Comparison of ENCODE assay signal across 1 cellular context in genomic region chr14:77222546-77223225, GRCh38.
TF ChIP-seq lines count a peak whose summit lies in the region.

No MANE protein-coding gene starts in this region.

TF ChIP-seq in WTC11, 78 proteins besides CTCF, POLR2A, EP300 and RAD21 (continued from another document):
- TF ChIP-seq PREB (CRISPR knock-in tag; IDR thresholded peaks at IDR 0.05; ENCODE audit: borderline replicate concordance) (no peak), ATF1 (CRISPR knock-in tag; IDR thresholded peaks at IDR 0.05) (no peak), ZBTB43 (CRISPR knock-in tag; IDR thresholded peaks at IDR 0.05) (no peak)
